Comparison of ENCODE assay signal across 27 cellular contexts in genomic region chr2:32990556-32990955, GRCh38.
"Had no signal": no experiment of that assay in that cellular context is flagged by ENCODE, and none has a peak within 500 bp of the region (broad histone marks: within the 10 kb centered on the region; RNA-seq: fewer than 3 reads in every experiment).

No MANE protein-coding gene starts in this region.

- H3K27ac Mint-ChIP-seq: activated CD4-positive, alpha-beta memory T cell treated with anti-CD3 and anti-CD28 coated beads for 36 hours; activated CD4-positive, alpha-beta T cell treated with anti-CD3 and anti-CD28 coated beads for 36 hours; activated CD4-positive, alpha-beta T cell treated with anti-CD3 and anti-CD28 coated beads, Interleukin-2, amount 10 ng/mL, durations not matched to agents 24 days and 14 days; activated CD8-positive, alpha-beta memory T cell treated with anti-CD3 and anti-CD28 coated beads, Interleukin-2, amount 10 ng/mL, durations not matched to agents 7 days and 5 days; activated CD8-positive, alpha-beta T cell treated with anti-CD3 and anti-CD28 coated beads, Interleukin-2, amount 10 ng/mL, durations not matched to agents 7 days and 5 days; activated naive CD4-positive, alpha-beta T cell treated with anti-CD3 and anti-CD28 coated beads, Interleukin-2, amount 10 ng/mL, durations not matched to agents 7 days and 5 days; activated naive CD4-positive, alpha-beta T cell treated with anti-CD3 and anti-CD28 coated beads, Interleukin-2, amount 50 U/mL, for 72 hours; activated naive CD8-positive, alpha-beta T cell treated with anti-CD3 and anti-CD28 coated beads, Interleukin-2, amount 10 ng/mL, durations not matched to agents 7 days and 5 days; activated T-helper 1 cell treated with anti-CD3 and anti-CD28 coated beads, Interleukin-12 subunit alpha, Interleukin-12 subunit beta, Interleukin-2, Interleukin-4 antibody, amounts not matched to agents 30 ng/mL and 10 ng/mL and 1 ng/mL, durations not matched to agents 14 hours and 24 hours and 36 hours; brain had no signal

- H3K4me1 ChIP-seq: ascending aorta, colonic mucosa, gastrocnemius medialis had no signal

- H3K4me3 ChIP-seq: ascending aorta, colonic mucosa, gastrocnemius medialis, heart left ventricle had no signal

- H3K27me3 ChIP-seq: ascending aorta, colonic mucosa, gastrocnemius medialis, heart left ventricle had no signal

- H3K27ac ChIP-seq: ascending aorta, colonic mucosa, gastrocnemius medialis, heart left ventricle had no signal

- ATAC-seq: activated CD4-positive, alpha-beta T cell treated with anti-CD3 and anti-CD28 coated beads for 36 hours; activated CD8-positive, alpha-beta memory T cell treated with anti-CD3 and anti-CD28 coated beads, Interleukin-2, amount 10 ng/mL, durations not matched to agents 7 days and 5 days; activated CD8-positive, alpha-beta T cell treated with anti-CD3 and anti-CD28 coated beads, Interleukin-2, amount 10 ng/mL, durations not matched to agents 7 days and 5 days; esophagus mucosa; gastrocnemius medialis; heart left ventricle had no signal

- H3K4me1 Mint-ChIP-seq: activated CD4-positive, alpha-beta T cell treated with anti-CD3 and anti-CD28 coated beads for 36 hours; activated CD4-positive, alpha-beta T cell treated with anti-CD3 and anti-CD28 coated beads, Interleukin-2, amount 10 ng/mL, durations not matched to agents 24 days and 14 days; activated CD8-positive, alpha-beta memory T cell treated with anti-CD3 and anti-CD28 coated beads, Interleukin-2, amount 10 ng/mL, durations not matched to agents 7 days and 5 days; activated naive CD4-positive, alpha-beta T cell treated with anti-CD3 and anti-CD28 coated beads, Interleukin-2, amount 10 ng/mL, durations not matched to agents 7 days and 5 days; activated naive CD8-positive, alpha-beta T cell treated with anti-CD3 and anti-CD28 coated beads, Interleukin-2, amount 10 ng/mL, durations not matched to agents 7 days and 5 days had no signal

- H3K36me3 Mint-ChIP-seq: activated CD4-positive, alpha-beta memory T cell treated with anti-CD3 and anti-CD28 coated beads for 36 hours; activated CD8-positive, alpha-beta memory T cell treated with anti-CD3 and anti-CD28 coated beads, Interleukin-2, amount 10 ng/mL, durations not matched to agents 7 days and 5 days; activated naive CD4-positive, alpha-beta T cell treated with anti-CD3 and anti-CD28 coated beads, Interleukin-2, amount 10 ng/mL, durations not matched to agents 7 days and 5 days; activated naive CD4-positive, alpha-beta T cell treated with anti-CD3 and anti-CD28 coated beads, Interleukin-2, amount 50 U/mL, for 72 hours; activated naive CD8-positive, alpha-beta T cell treated with anti-CD3 and anti-CD28 coated beads, Interleukin-2, amount 10 ng/mL, durations not matched to agents 7 days and 5 days had no signal

- H3K9me3 Mint-ChIP-seq: activated CD4-positive, alpha-beta memory T cell treated with anti-CD3 and anti-CD28 coated beads for 36 hours; activated CD4-positive, alpha-beta T cell treated with anti-CD3 and anti-CD28 coated beads, Interleukin-2, amount 10 ng/mL, durations not matched to agents 24 days and 14 days; activated naive CD4-positive, alpha-beta T cell treated with anti-CD3 and anti-CD28 coated beads, Interleukin-2, amount 50 U/mL, for 72 hours; activated naive CD8-positive, alpha-beta T cell treated with anti-CD3 and anti-CD28 coated beads, Interleukin-2, amount 10 ng/mL, durations not matched to agents 7 days and 5 days; activated T-helper 1 cell treated with anti-CD3 and anti-CD28 coated beads, Interleukin-12 subunit alpha, Interleukin-12 subunit beta, Interleukin-2, Interleukin-4 antibody, amounts not matched to agents 30 ng/mL and 10 ng/mL and 1 ng/mL, durations not matched to agents 14 hours and 24 hours and 36 hours had no signal

- DNase-seq: activated CD4-positive, alpha-beta memory T cell treated with anti-CD3 and anti-CD28 coated beads for 36 hours; activated CD4-positive, alpha-beta T cell treated with anti-CD3 and anti-CD28 coated beads for 36 hours; activated CD4-positive, alpha-beta T cell treated with anti-CD3 and anti-CD28 coated beads, Interleukin-2, amount 10 ng/mL, durations not matched to agents 24 days and 14 days; activated CD4-positive, CD25-positive, alpha-beta regulatory T cell; activated CD4-positive, CD25-positive, alpha-beta regulatory T cell treated with anti-CD3 and anti-CD28 coated beads, Interleukin-2, amount 50 U/mL, for 72 hours; activated CD8-positive, alpha-beta memory T cell treated with anti-CD3 and anti-CD28 coated beads, Interleukin-2, amount 10 ng/mL, durations not matched to agents 7 days and 5 days; activated CD8-positive, alpha-beta memory T cell treated with anti-CD3 and anti-CD28 coated beads, Interleukin-2, amount 50 U/mL, for 4 hours; activated CD8-positive, alpha-beta T cell treated with anti-CD3 and anti-CD28 coated beads, Interleukin-2, amount 10 ng/mL, durations not matched to agents 7 days and 5 days; activated gamma-delta T cell; activated naive CD4-positive, alpha-beta T cell; activated naive CD4-positive, alpha-beta T cell treated with anti-CD3 and anti-CD28 coated beads, Interleukin-2, amount 10 ng/mL, durations not matched to agents 7 days and 5 days; activated naive CD8-positive, alpha-beta T cell treated with anti-CD3 and anti-CD28 coated beads, Interleukin-2, amount 10 ng/mL, durations not matched to agents 7 days and 5 days; activated T-cell treated with anti-CD3 and anti-CD28 coated beads, Interleukin-2, amount 50 U/mL, for 1 hour; activated T-cell treated with anti-CD3 and anti-CD28 coated beads, Interleukin-2, amount 50 U/mL, for 48 hours; caudate nucleus; colonic mucosa; effector CD8-positive, alpha-beta T cell; foreskin fibroblast; gastrocnemius medialis; glutamatergic neuron; heart left ventricle; T-helper 2 cell had no signal

- H3K9me3 ChIP-seq: ascending aorta, colonic mucosa, gastrocnemius medialis had no signal

- H3K27me3 Mint-ChIP-seq: activated CD4-positive, alpha-beta T cell treated with anti-CD3 and anti-CD28 coated beads, Interleukin-2, amount 10 ng/mL, durations not matched to agents 24 days and 14 days; brain had no signal

- H3K36me3 ChIP-seq: ascending aorta, colonic mucosa, gastrocnemius medialis, heart left ventricle had no signal

- H3K4me3 Mint-ChIP-seq: activated CD4-positive, alpha-beta memory T cell treated with anti-CD3 and anti-CD28 coated beads for 36 hours; activated CD4-positive, alpha-beta T cell treated with anti-CD3 and anti-CD28 coated beads for 36 hours; activated CD4-positive, alpha-beta T cell treated with anti-CD3 and anti-CD28 coated beads, Interleukin-2, amount 10 ng/mL, durations not matched to agents 24 days and 14 days; activated CD8-positive, alpha-beta memory T cell treated with anti-CD3 and anti-CD28 coated beads, Interleukin-2, amount 10 ng/mL, durations not matched to agents 7 days and 5 days; activated CD8-positive, alpha-beta T cell treated with anti-CD3 and anti-CD28 coated beads, Interleukin-2, amount 10 ng/mL, durations not matched to agents 7 days and 5 days; activated naive CD4-positive, alpha-beta T cell treated with anti-CD3 and anti-CD28 coated beads, Interleukin-2, amount 10 ng/mL, durations not matched to agents 7 days and 5 days; activated naive CD8-positive, alpha-beta T cell treated with anti-CD3 and anti-CD28 coated beads, Interleukin-2, amount 10 ng/mL, durations not matched to agents 7 days and 5 days; activated T-helper 1 cell treated with anti-CD3 and anti-CD28 coated beads, Interleukin-12 subunit alpha, Interleukin-12 subunit beta, Interleukin-2, Interleukin-4 antibody, amounts not matched to agents 30 ng/mL and 10 ng/mL and 1 ng/mL, durations not matched to agents 14 hours and 24 hours and 36 hours; brain had no signal
